ENCODE assay signal across 24 cellular contexts in genomic region chr20:50596694-50597021, GRCh38.
"Had no signal": no experiment of that assay in that cellular context is flagged by ENCODE, and none has a peak within 500 bp of the region (broad histone marks: within the 10 kb centered on the region; RNA-seq: fewer than 3 reads in every experiment).

No MANE protein-coding gene starts in this region.

- H3K4me3 Mint-ChIP-seq: activated naive CD8-positive, alpha-beta T cell treated with anti-CD3 and anti-CD28 coated beads, Interleukin-2, amount 10 ng/mL, durations not matched to agents 7 days and 5 days; endodermal cell; natural killer cell treated with Interleukin-12 subunit alpha and Interleukin-12 subunit beta and Interleukin-15 and Interleukin-18, amount 100 ng/mL, for 72 hours had no signal

- H3K9ac ChIP-seq: parathyroid adenoma had no signal

- DNase-seq: activated naive CD4-positive, alpha-beta T cell treated with Interleukin-2 at 50 U/mL for 16 hours; activated naive CD8-positive, alpha-beta T cell treated with anti-CD3 and anti-CD28 coated beads, Interleukin-2, amount 10 ng/mL, durations not matched to agents 7 days and 5 days; activated T-cell treated with anti-CD3 and anti-CD28 coated beads, Interleukin-2, amount 50 U/mL, for 1 hour; amniotic stem cell; cerebellar nuclear complex; left cardiac atrium; nucleus accumbens; stimulated activated CD4-positive, alpha-beta T cell treated with anti-CD3 and anti-CD28 coated beads, Interleukin-2, amount 100 ng/mL, for 48 hours; stimulated activated CD8-positive, alpha-beta memory T cell treated with anti-CD3 and anti-CD28 coated beads, Interleukin-4, amount 100 ng/mL, for 48 hours; stimulated activated naive CD8-positive, alpha-beta T cell treated with anti-CD3 and anti-CD28 coated beads, Interleukin-15, Interleukin-2, amounts not matched to agents 100 U/mL and 50 U/mL, for 24 hours; T-helper 1 cell; upper lobe of left lung; WERI-Rb-1 had no signal

- H3K27ac ChIP-seq: breast epithelium, coronary artery, heart left ventricle, parathyroid adenoma, upper lobe of left lung, WERI-Rb-1 had no signal

- H3K27me3 ChIP-seq: breast epithelium, upper lobe of left lung had no signal

- H3K9me3 Mint-ChIP-seq: activated naive CD8-positive, alpha-beta T cell treated with anti-CD3 and anti-CD28 coated beads, Interleukin-2, amount 10 ng/mL, durations not matched to agents 7 days and 5 days; activated T-helper 2 cell treated with anti-CD3 and anti-CD28 coated beads, Interferon-gamma antibody, Interleukin-2, Interleukin-4, amounts not matched to agents 10 μg/mL and 5 μg/mL and 100 μg/mL, durations not matched to agents 14 hours and 24 hours and 36 hours; memory B cell; natural killer cell treated with Interleukin-12 subunit alpha and Interleukin-12 subunit beta and Interleukin-15 and Interleukin-18, amount 100 ng/mL, for 72 hours had no signal

- H3K4me3 ChIP-seq: coronary artery, heart left ventricle, upper lobe of left lung had no signal

- H3K9me3 ChIP-seq: breast epithelium, heart left ventricle, upper lobe of left lung had no signal

- ATAC-seq: heart left ventricle; left cardiac atrium; sciatic nerve; stimulated activated naive CD8-positive, alpha-beta T cell treated with anti-CD3 and anti-CD28 coated beads, Interleukin-15, Interleukin-2, amounts not matched to agents 100 U/mL and 50 U/mL, for 24 hours had no signal

- FAIRE-seq: islet of Langerhans, TTC549 had no signal

- H3K36me3 ChIP-seq: breast epithelium, heart left ventricle, WERI-Rb-1 had no signal

- H3K27ac Mint-ChIP-seq: activated naive CD8-positive, alpha-beta T cell treated with anti-CD3 and anti-CD28 coated beads, Interleukin-2, amount 10 ng/mL, durations not matched to agents 7 days and 5 days; activated T-helper 2 cell treated with anti-CD3 and anti-CD28 coated beads, Interferon-gamma antibody, Interleukin-2, Interleukin-4, amounts not matched to agents 10 μg/mL and 5 μg/mL and 100 μg/mL, durations not matched to agents 14 hours and 24 hours and 36 hours; endodermal cell; natural killer cell treated with Interleukin-12 subunit alpha and Interleukin-12 subunit beta and Interleukin-15 and Interleukin-18, amount 100 ng/mL, for 72 hours had no signal

- H3K36me3 Mint-ChIP-seq: activated naive CD8-positive, alpha-beta T cell treated with anti-CD3 and anti-CD28 coated beads, Interleukin-2, amount 10 ng/mL, durations not matched to agents 7 days and 5 days; memory B cell; natural killer cell treated with Interleukin-12 subunit alpha and Interleukin-12 subunit beta and Interleukin-15 and Interleukin-18, amount 100 ng/mL, for 72 hours had no signal
